ENCODE assay signal across 10 cellular contexts in the genomic region with DNA sequence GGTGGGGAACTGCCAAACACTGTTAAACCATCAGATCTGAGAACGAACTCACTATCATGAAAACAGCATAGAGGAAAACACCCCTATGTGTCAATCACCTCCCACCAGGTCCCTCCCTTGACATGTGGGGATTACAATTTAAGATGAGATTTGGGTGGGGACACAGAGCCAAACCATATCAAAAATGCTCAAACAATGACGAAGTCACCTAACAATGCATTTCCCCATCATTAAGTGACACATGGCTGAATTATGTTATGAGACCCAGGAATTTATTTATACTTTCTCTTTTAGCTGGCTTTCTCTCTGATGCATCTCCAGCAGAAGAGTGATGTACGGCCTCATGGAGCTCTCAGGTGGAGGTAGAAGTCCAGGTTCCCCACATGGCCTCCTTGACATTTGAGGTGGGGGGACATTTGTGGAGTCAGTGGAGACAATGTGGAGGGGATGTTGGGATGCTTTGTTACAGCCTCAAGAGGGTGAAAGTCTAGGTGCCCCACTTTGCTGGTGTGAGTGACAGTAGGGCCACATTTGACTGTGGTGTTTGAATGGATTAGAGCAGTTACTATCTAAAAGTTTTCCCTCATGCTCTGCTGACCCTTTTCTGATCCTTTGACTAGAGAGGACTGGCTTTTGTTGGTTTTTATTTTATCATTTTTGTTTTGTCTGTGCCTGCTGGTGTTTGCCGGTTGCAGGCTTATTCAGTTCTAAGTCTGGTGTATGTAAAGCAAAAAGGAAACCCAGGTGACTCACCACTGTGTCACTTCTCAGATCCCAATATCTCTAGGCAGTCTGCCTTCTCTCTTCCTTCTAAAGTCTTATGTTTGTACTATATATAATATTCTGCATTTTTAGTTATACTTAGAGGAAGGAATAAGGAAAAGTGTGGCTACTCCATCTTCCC. TPM values are rescaled to one million over a fixed set of nuclear protein-coding genes. Genes with fewer than 3 reads are reported as not detected.
A peak's percentile ranks its signal among the peaks of the same experiment; 100 is the strongest.
DNase-seq lines count a peak whose midpoint lies in the region; ATAC-seq, FAIRE-seq and TF ChIP-seq lines count a peak whose summit lies in the region.
"Had no signal": no experiment of that assay in that cellular context is flagged by ENCODE, and none has a peak within 500 bp of the region (broad histone marks: within the 10 kb centered on the region; RNA-seq: fewer than 3 reads in every experiment).

No MANE protein-coding gene starts in this region.

- no peak for TF ChIP-seq EP300 in tibial nerve (IDR thresholded peaks at IDR 0.05)

- H3K27me3 ChIP-seq in tibial nerve, result peaks cover 0 to 3% of the 10 kb centered on the region in 2 donors
- H3K27me3 ChIP-seq: BLaER1 had no signal

- no peaks in the 10 kb centered on the region for H3K4me1 ChIP-seq in tibial nerve
- H3K4me1 ChIP-seq: BLaER1 had no signal

- 83 to 85% methylated on average over 4 of the region's 4 CpGs for WGBS in tibial nerve, 2 donors

- peak; percentile 61 for ATAC-seq in HG03469 (IDR thresholded peaks at IDR 0.05; ENCODE audit: unreplicated experiment)

- no peak for TF ChIP-seq POLR2A in tibial nerve (IDR thresholded peaks at IDR 0.05)
- no peak for TF ChIP-seq POLR2A in GM12891 (IDR thresholded peaks at IDR 0.05; ENCODE audit: low read depth, low read length)

- DNase-seq in activated T-cell treated with anti-CD3 and anti-CD28 coated beads for 24 hours (ENCODE audit: low read depth) (peak; percentile 18), activated T-cell treated with anti-CD3 and anti-CD28 coated beads for 4 hours (no peak), amniotic stem cell (lab: John Stamatoyannopoulos, UW) (peak; percentile 34), tibial nerve (ENCODE audit: low spot score in 2 of 2) (no peak), GOT3 (lab: John Stamatoyannopoulos, UW) (no peak), GM12891 (ENCODE audit: insufficient read length, low spot score) (no peak)
- DNase-seq in stimulated activated CD8-positive, alpha-beta memory T cell treated with anti-CD3 and anti-CD28 coated beads, Interleukin-4, amount 100 ng/mL, for 48 hours, result peak; percentile 29

- FAIRE-seq in GM12891 (lab: Jason Lieb, UNC), result no peak

- H3K27ac ChIP-seq in tibial nerve, result no peak overlapping the region
- H3K27ac ChIP-seq: BLaER1 had no signal

- no peaks in the 10 kb centered on the region for H3K9me3 ChIP-seq in tibial nerve
- H3K9me3 ChIP-seq: BLaER1 had no signal

- no peak overlapping the region for H3K4me3 ChIP-seq in tibial nerve
- H3K4me3 ChIP-seq: BLaER1 had no signal

- TF ChIP-seq CTCF in tibial nerve (IDR thresholded peaks at IDR 0.05), result no peak

- no peaks in the 10 kb centered on the region for H3K36me3 ChIP-seq in tibial nerve
- H3K36me3 ChIP-seq: BLaER1 had no signal

TF ChIP-seq in GM12891, 5 proteins besides CTCF, POLR2A, EP300 and RAD21:
- no peak for TF ChIP-seq PAX5 (IDR thresholded peaks at IDR 0.05; ENCODE audit: insufficient read depth, low read length, severe bottlenecking)
- no peak for TF ChIP-seq TAF1 (IDR thresholded peaks at IDR 0.05; ENCODE audit: low read depth, low read length)
- no peak for TF ChIP-seq POLR2AphosphoS5 (IDR thresholded peaks at IDR 0.05; ENCODE audit: low read depth, low read length)
- no peak for TF ChIP-seq SPI1 (IDR thresholded peaks at IDR 0.05; ENCODE audit: low read depth, low read length)
- TF ChIP-seq POU2F2 (IDR thresholded peaks at IDR 0.05; ENCODE audit: low read depth, low read length), result no peak

RNA-seq across cellular contexts. Expression of gene DCBLD1, which starts 18.5 kb away (rescaled TPM):
- total RNA-seq in tibial nerve, result 10 to 100 TPM in 2 of 4 donors, 1 to 10 TPM in 2; 6.9 to 13.2 (median 10.0) TPM
- 1.3 TPM for polyA plus RNA-seq in GM12891 (2012; ENCODE audit: low read depth, missing spikeins)

RNA-seq across cellular contexts. Expression of gene ROS1, which starts 38.3 kb away (rescaled TPM):
- total RNA-seq in tibial nerve, result not detected
- polyA plus RNA-seq in GM12891 (2012; ENCODE audit: low read depth, missing spikeins), result not detected
- polyA plus RNA-seq: esophagus had no signal

Comparison
In these comparisons a context has a peak if more than half of its experiments do, and no peak if none do; other contexts are left out.
1. DNase-seq: peak in activated T-cell treated with anti-CD3 and anti-CD28 coated beads for 24 hours (single experiment), amniotic stem cell (single experiment) and stimulated activated CD8-positive, alpha-beta memory T cell treated with anti-CD3 and anti-CD28 coated beads, Interleukin-4, amount 100 ng/mL, for 48 hours (single experiment); none in activated T-cell treated with anti-CD3 and anti-CD28 coated beads for 4 hours (single experiment), tibial nerve (0 of 2), GOT3 (single experiment) and GM12891 (single experiment).